ENCODE assay signal across 22 cellular contexts in genomic region chr11:119744577-119744976, GRCh38. TPM values are rescaled to one million over a fixed set of nuclear protein-coding genes. Genes with fewer than 3 reads are reported as not detected.
A peak's percentile ranks its signal among the peaks of the same experiment; 100 is the strongest.
DNase-seq lines count a peak whose midpoint lies in the region; ATAC-seq and TF ChIP-seq lines count a peak whose summit lies in the region.
"Had no signal": no experiment of that assay in that cellular context is flagged by ENCODE, and none has a peak within 500 bp of the region (broad histone marks: within the 10 kb centered on the region; RNA-seq: fewer than 3 reads in every experiment).

No MANE protein-coding gene starts in this region.

- H3K36me3 ChIP-seq in sigmoid colon (no peaks in the 10 kb centered on the region), upper lobe of right lung (no peaks in the 10 kb centered on the region)
- H3K36me3 ChIP-seq: BLaER1, HAP-1 had no signal

- H3K27me3 ChIP-seq in sigmoid colon (peaks cover 15 to 48% (median 40%) of the 10 kb centered on the region in 3 donors), upper lobe of right lung (peaks cover 44% of the 10 kb centered on the region)

- H3K9me3 ChIP-seq in sigmoid colon (no peaks in the 10 kb centered on the region), upper lobe of right lung (no peaks in the 10 kb centered on the region)
- H3K9me3 ChIP-seq: BLaER1, HAP-1 had no signal

- no peak for ATAC-seq in upper lobe of right lung
- ATAC-seq: GM12878 had no signal

- H3K27me3 Mint-ChIP-seq in activated CD4-positive, alpha-beta T cell treated with anti-CD3 and anti-CD28 coated beads, Interleukin-2, amount 10 ng/mL, durations not matched to agents 24 days and 14 days: peaks cover 45% of the 10 kb centered on the region

- H3K36me3 Mint-ChIP-seq in activated CD4-positive, alpha-beta T cell treated with anti-CD3 and anti-CD28 coated beads, Interleukin-2, amount 10 ng/mL, durations not matched to agents 24 days and 14 days (ENCODE audit: low read depth): no peaks in the 10 kb centered on the region
- H3K36me3 Mint-ChIP-seq: CD8-positive, alpha-beta memory T cell had no signal

- H3K27ac ChIP-seq in sigmoid colon (no peak overlapping the region), upper lobe of right lung (no peak overlapping the region), coronary artery (no peak overlapping the region)
- H3K27ac ChIP-seq: 22Rv1, BLaER1, C4-2B had no signal

- peak; percentile 43 for DNase-seq in activated effector memory CD4-positive, alpha-beta T cell treated with anti-CD3 and anti-CD28 coated beads, Interleukin-2, amount 50 U/mL, for 16 hours
- no peak for DNase-seq in activated effector memory CD4-positive, alpha-beta T cell treated with Interleukin-2 at 50 U/mL for 16 hours
- DNase-seq in mesenteric fat pad (ENCODE audit: low spot score) (peak; percentile 57), sigmoid colon (peak; percentile 20), upper lobe of right lung (peak; percentile 30), coronary artery (ENCODE audit: low spot score) (no peak), NCI-H446 (lab: John Stamatoyannopoulos, UW) (no peak)
- no peak for DNase-seq in activated CD4-positive, alpha-beta T cell treated with anti-CD3 and anti-CD28 coated beads, Interleukin-2, amount 10 ng/mL, durations not matched to agents 24 days and 14 days
- DNase-seq: CD4-positive, alpha-beta T cell; CD8-positive, alpha-beta memory T cell; DMS 273 treated with DMSO at 0.1 percent for 48 hours; DMS79; EL; GDM1; GOT3; HFFc6 had no signal

- H3K4me3 ChIP-seq in sigmoid colon: no peak overlapping the region
- no peak overlapping the region for H3K4me3 ChIP-seq in upper lobe of right lung
- no peak overlapping the region for H3K4me3 ChIP-seq in coronary artery
- H3K4me3 ChIP-seq: BLaER1, GM12878, HAP-1 had no signal

- 90 to 92% methylated on average over 2 of the region's 2 CpGs for WGBS in sigmoid colon, 2 donors

- H3K4me1 ChIP-seq in sigmoid colon (peaks cover 0 to 18% (median 11%) of the 10 kb centered on the region in 4 donors), upper lobe of right lung (peaks cover 6% of the 10 kb centered on the region)
- H3K4me1 ChIP-seq: HAP-1 had no signal

- no peaks in the 10 kb centered on the region for H3K9me3 Mint-ChIP-seq in activated CD4-positive, alpha-beta T cell treated with anti-CD3 and anti-CD28 coated beads, Interleukin-2, amount 10 ng/mL, durations not matched to agents 24 days and 14 days
- H3K9me3 Mint-ChIP-seq: CD4-positive, alpha-beta T cell; CD8-positive, alpha-beta memory T cell; HFFc6 had no signal

- no peak for TF ChIP-seq POLR2A in sigmoid colon (IDR thresholded peaks at IDR 0.05)

- TF ChIP-seq EP300 in sigmoid colon (IDR thresholded peaks at IDR 0.05): no peak

- intact Hi-C loops in sigmoid colon (cut with DNase I): no loop called here
- intact Hi-C loops in upper lobe of right lung (cut with DNase I): no loop called here
- intact Hi-C loops in activated CD4-positive, alpha-beta T cell treated with anti-CD3 and anti-CD28 coated beads, Interleukin-2, amount 10 ng/mL, durations not matched to agents 24 days and 14 days (cut with micrococcal nuclease): loop anchor here (5.0 kb wide), 1 partner anchor 262 kb away; no protein-coding TSS in a partner anchor

- no peak overlapping the region for H3K27ac Mint-ChIP-seq in activated CD4-positive, alpha-beta T cell treated with anti-CD3 and anti-CD28 coated beads, Interleukin-2, amount 10 ng/mL, durations not matched to agents 24 days and 14 days
- H3K27ac Mint-ChIP-seq: B cell; CD4-positive, alpha-beta T cell; HFFc6 had no signal

- no peak overlapping the region for H3K4me3 Mint-ChIP-seq in activated CD4-positive, alpha-beta T cell treated with anti-CD3 and anti-CD28 coated beads, Interleukin-2, amount 10 ng/mL, durations not matched to agents 24 days and 14 days
- H3K4me3 Mint-ChIP-seq: B cell; CD4-positive, alpha-beta T cell; CD8-positive, alpha-beta memory T cell; HFFc6 had no signal

- peaks cover 5% of the 10 kb centered on the region for H3K4me1 Mint-ChIP-seq in activated CD4-positive, alpha-beta T cell treated with anti-CD3 and anti-CD28 coated beads, Interleukin-2, amount 10 ng/mL, durations not matched to agents 24 days and 14 days

- no peak for TF ChIP-seq CTCF in sigmoid colon (IDR thresholded peaks at IDR 0.05)
- TF ChIP-seq CTCF in upper lobe of right lung (IDR thresholded peaks at IDR 0.05): no peak
- no peak for TF ChIP-seq CTCF in coronary artery (IDR thresholded peaks at IDR 0.05)

RNA-seq across cellular contexts. Expression of gene NECTIN1, which starts 15.6 kb away (rescaled TPM):
- total RNA-seq in mesenteric fat pad (11.2 TPM), sigmoid colon (1 to 10 TPM in 3 of 4 donors, under 1 TPM in 1; 0.16 to 1.7 (median 1.1) TPM), upper lobe of right lung (10.4 TPM)
- 10 to 100 TPM in 1 of 3 donors, 1 to 10 TPM in 2; 2.8 to 19.0 (median 6.6) TPM for polyA plus RNA-seq in sigmoid colon
- 3.1 and 5.7 TPM in 2 replicates for total RNA-seq in activated CD4-positive, alpha-beta T cell treated with anti-CD3 and anti-CD28 coated beads, Interleukin-2, amount 10 ng/mL, durations not matched to agents 24 days and 14 days

Comparison
In these comparisons a context has a peak if more than half of its experiments do, and no peak if none do; other contexts are left out.
1. DNase-seq: peak in activated effector memory CD4-positive, alpha-beta T cell treated with anti-CD3 and anti-CD28 coated beads, Interleukin-2, amount 50 U/mL, for 16 hours (single experiment), mesenteric fat pad (single experiment), sigmoid colon (single experiment) and upper lobe of right lung (single experiment); none in activated effector memory CD4-positive, alpha-beta T cell treated with Interleukin-2 at 50 U/mL for 16 hours (single experiment), coronary artery (single experiment), NCI-H446 (0 of 2) and activated CD4-positive, alpha-beta T cell treated with anti-CD3 and anti-CD28 coated beads, Interleukin-2, amount 10 ng/mL, durations not matched to agents 24 days and 14 days (single experiment).